ENCODE assay signal across 1 cellular context in genomic region chr1:22231995-22232690, GRCh38.
TF ChIP-seq lines count a peak whose summit lies in the region.

No MANE protein-coding gene starts in this region.

TF ChIP-seq in HEK293, 187 proteins besides CTCF, POLR2A, EP300 and RAD21 (continued from another document):
- no peak for TF ChIP-seq ZNF398 (tag by site-specific recombination; IDR thresholded peaks at IDR 0.05)
- no peak for TF ChIP-seq ZNF473 (tag by site-specific recombination; IDR thresholded peaks at IDR 0.05)
- TF ChIP-seq ZEB2 (tag by site-specific recombination; IDR thresholded peaks at IDR 0.05): no peak
- no peak for TF ChIP-seq ZBTB10 (tag by site-specific recombination; IDR thresholded peaks at IDR 0.05)
- no peak for TF ChIP-seq ZNF501 (tag by site-specific recombination; IDR thresholded peaks at IDR 0.05)
- no peak for TF ChIP-seq ZNF677 (tag by site-specific recombination; IDR thresholded peaks at IDR 0.05)
TF ChIP-seq in HEK293: peak in this region for 2.
